Comparison of ENCODE assay signal across 9 cellular contexts in genomic region chr4:17597517-17597916, GRCh38. TPM values are rescaled to one million over a fixed set of nuclear protein-coding genes. Genes with fewer than 3 reads are reported as not detected.
DNase-seq lines count a peak whose midpoint lies in the region; ATAC-seq and TF ChIP-seq lines count a peak whose summit lies in the region.
"Had no signal": no experiment of that assay in that cellular context is flagged by ENCODE, and none has a peak within 500 bp of the region (broad histone marks: within the 10 kb centered on the region; RNA-seq: fewer than 3 reads in every experiment).

No MANE protein-coding gene starts in this region.

- in situ Hi-C loops in ACHN (cut with HindIII; ENCODE audit: low pct_ligation_motif_present, low pct_unique_long_range_greater_than_20kb, low sequenced_read_pairs) = no loop called here

- H3K27ac ChIP-seq in foreskin keratinocyte (no peak overlapping the region), tibial artery (no peak overlapping the region)
- H3K27ac ChIP-seq: neutrophil had no signal

- DNase-seq in ACHN (peak; percentile 28), GM12864 (ENCODE audit: low read depth) (no peak), RKO (ENCODE audit: low spot score) (peak; percentile 42), foreskin keratinocyte (no peak), tibial artery (no peak), epidermal melanocyte (ENCODE audit: insufficient read length, low spot score) (no peak), DMS153 treated with DMSO at 0.1 percent for 48 hours (lab: John Stamatoyannopoulos, UW; ENCODE audit: unreplicated experiment) (no peak)

- H3K27me3 ChIP-seq in foreskin keratinocyte = no peaks in the 10 kb centered on the region
- no peaks in the 10 kb centered on the region for H3K27me3 ChIP-seq in tibial artery
- H3K27me3 ChIP-seq: neutrophil had no signal

- H3K4me1 ChIP-seq in foreskin keratinocyte (no peaks in the 10 kb centered on the region), tibial artery (no peaks in the 10 kb centered on the region)

- TF ChIP-seq CTCF in GM12864 (IDR thresholded peaks at IDR 0.05; ENCODE audit: low read depth, low read length, missing control alignments) (peak; percentile 9), foreskin keratinocyte (conservative IDR thresholded peaks at IDR 0.05) (peak; percentile 62), tibial artery (IDR thresholded peaks at IDR 0.05) (no peak)

- H3K9me3 ChIP-seq in tibial artery = no peaks in the 10 kb centered on the region
- H3K9me3 ChIP-seq: neutrophil had no signal

- intact Hi-C loops in tibial artery (cut with DNase I; ENCODE audit: low total_unique reads) = no loop called here

- peaks cover 50 to 88% (median 80%) of the 10 kb centered on the region in 3 donors for H3K36me3 ChIP-seq in tibial artery

- ATAC-seq in foreskin keratinocyte = peak; percentile 85
- no peak for ATAC-seq in GM19463 (IDR thresholded peaks at IDR 0.05; ENCODE audit: unreplicated experiment)

- H3K4me3 ChIP-seq in GM12864 (ENCODE audit: low read depth, low read length) = no peak overlapping the region
- no peak overlapping the region for H3K4me3 ChIP-seq in tibial artery

RNA-seq across cellular contexts. Expression of gene MED28, which starts 16.9 kb away (rescaled TPM):
- 23.8 and 36.3 TPM in 2 replicates for total RNA-seq in foreskin keratinocyte
- 39.3 and 51.9 TPM in 2 replicates for polyA plus RNA-seq in foreskin keratinocyte

RNA-seq across cellular contexts. Expression of gene LAP3, which starts 20.5 kb away (rescaled TPM):
- 95.9 and 96.1 TPM in 2 replicates for total RNA-seq in foreskin keratinocyte
- 56.2 and 60.8 TPM in 2 replicates for polyA plus RNA-seq in foreskin keratinocyte

Comparison
In these comparisons a context has a peak if more than half of its experiments do, and no peak if none do; other contexts are left out.
1. DNase-seq: peak in ACHN (single experiment) and RKO (single experiment); none in GM12864 (single experiment), foreskin keratinocyte (0 of 2), tibial artery (0 of 2), epidermal melanocyte (single experiment) and DMS153 treated with DMSO at 0.1 percent for 48 hours (single experiment).
2. CTCF ChIP-seq: peak in GM12864 (single experiment) and foreskin keratinocyte (single experiment); none in tibial artery (0 of 2).